Comparison of ENCODE assay signal across 15 cellular contexts in genomic region chr17:50076221-50076590, GRCh38. TPM values are rescaled to one million over a fixed set of nuclear protein-coding genes. Genes with fewer than 3 reads are reported as not detected.
DNase-seq lines count a peak whose midpoint lies in the region; ATAC-seq and TF ChIP-seq lines count a peak whose summit lies in the region.
"Had no signal": no experiment of that assay in that cellular context is flagged by ENCODE, and none has a peak within 500 bp of the region (broad histone marks: within the 10 kb centered on the region; RNA-seq: fewer than 3 reads in every experiment).

No MANE protein-coding gene starts in this region.

- intact Hi-C loops in Right ventricle myocardium superior (cut with DNase I): no loop called here
- intact Hi-C loops in heart right ventricle (cut with DNase I): no loop called here
- intact Hi-C loops in ascending aorta (cut with DNase I): no loop called here

- H3K4me3 Mint-ChIP-seq in natural killer cell treated with Interleukin-12 subunit alpha and Interleukin-12 subunit beta and Interleukin-15 and Interleukin-18, amount 100 ng/mL, for 72 hours: no peak overlapping the region
- H3K4me3 Mint-ChIP-seq: CD4-positive, CD25-positive, alpha-beta regulatory T cell; CD8-positive, alpha-beta memory T cell had no signal

- H3K27ac ChIP-seq in heart right ventricle: no peak overlapping the region
- H3K27ac ChIP-seq in HEK293 (ENCODE audit: extremely low read depth, low read depth, low read length): no peak overlapping the region
- peak overlapping the region; percentile 35 to 47 for H3K27ac ChIP-seq in ascending aorta
- peak overlapping the region; percentile 31 for H3K27ac ChIP-seq in stomach smooth muscle (ENCODE audit: low read length)

- no peaks in the 10 kb centered on the region for H3K4me1 Mint-ChIP-seq in natural killer cell treated with Interleukin-12 subunit alpha and Interleukin-12 subunit beta and Interleukin-15 and Interleukin-18, amount 100 ng/mL, for 72 hours (ENCODE audit: low read depth in 2 of 2)
- H3K4me1 Mint-ChIP-seq: CD8-positive, alpha-beta memory T cell had no signal

- H3K27me3 ChIP-seq in heart right ventricle (no peaks in the 10 kb centered on the region), ascending aorta (no peaks in the 10 kb centered on the region), stomach smooth muscle (ENCODE audit: control insufficient read depth in 1 of 2, insufficient read depth in 2 of 2, low read length in 2 of 2) (no peaks in the 10 kb centered on the region)
- H3K27me3 ChIP-seq: BE2C had no signal

- TF ChIP-seq CTCF in heart right ventricle (IDR thresholded peaks at IDR 0.05) (no peak), HEK293 (tag by site-specific recombination; IDR thresholded peaks at IDR 0.05) (no peak), ascending aorta (IDR thresholded peaks at IDR 0.05) (no peak)

- H3K9me3 Mint-ChIP-seq in natural killer cell treated with Interleukin-12 subunit alpha and Interleukin-12 subunit beta and Interleukin-15 and Interleukin-18, amount 100 ng/mL, for 72 hours: no peaks in the 10 kb centered on the region
- H3K9me3 Mint-ChIP-seq: CD4-positive, CD25-positive, alpha-beta regulatory T cell; CD8-positive, alpha-beta memory T cell had no signal

- H3K4me1 ChIP-seq in heart right ventricle (peaks cover 0 to 17% (median 3%) of the 10 kb centered on the region in 9 donors), HEK293 (ENCODE audit: control insufficient read depth, insufficient read depth, low read length) (no peaks in the 10 kb centered on the region), ascending aorta (peaks cover 0 to 7% of the 10 kb centered on the region in 2 donors), stomach smooth muscle (ENCODE audit: control insufficient read depth, insufficient read depth, low read length) (peaks cover 13% of the 10 kb centered on the region)
- H3K4me1 ChIP-seq: BE2C had no signal

- DNase-seq in Right ventricle myocardium superior: peak; percentile 20
- DNase-seq in heart right ventricle: no peak
- no peak for DNase-seq in ascending aorta (ENCODE audit: low spot score in 2 of 2)
- DNase-seq in OCI-M1 (lab: John Stamatoyannopoulos, UW): no peak
- no peak for DNase-seq in natural killer cell treated with Interleukin-12 subunit alpha and Interleukin-12 subunit beta and Interleukin-15 and Interleukin-18, amount 100 ng/mL, for 72 hours (ENCODE audit: low spot score)
- DNase-seq: C1 segment of cervical spinal cord; CD4-positive, CD25-positive, alpha-beta regulatory T cell; CD8-positive, alpha-beta memory T cell; GOT3; IMR-90 had no signal

- no peak overlapping the region for H3K27ac Mint-ChIP-seq in natural killer cell treated with Interleukin-12 subunit alpha and Interleukin-12 subunit beta and Interleukin-15 and Interleukin-18, amount 100 ng/mL, for 72 hours
- H3K27ac Mint-ChIP-seq: CD4-positive, CD25-positive, alpha-beta regulatory T cell had no signal

- ATAC-seq in Right ventricle myocardium superior (ENCODE audit: poor library complexity) (no peak), heart right ventricle (no peak), GM19324 (IDR thresholded peaks at IDR 0.05; ENCODE audit: low FRiP score, unreplicated experiment) (no peak)
- no peak for ATAC-seq in natural killer cell treated with Interleukin-12 subunit alpha and Interleukin-12 subunit beta and Interleukin-15 and Interleukin-18, amount 100 ng/mL, for 72 hours
- ATAC-seq: HCT116 had no signal

- no peak overlapping the region for H3K9ac ChIP-seq in stomach smooth muscle (ENCODE audit: low read length in 2 of 2)

- CTCF ChIA-PET in HEK293 (lab: Yijun Ruan, JAX): interaction anchor here (1.3 kb wide), 1 partner anchor 11 kb away, joined by 10 read pairs; no protein-coding TSS in a partner anchor

- WGBS in heart right ventricle, 2 donors: 94 to 95% methylated on average over 16 of the region's 16 CpGs

- POLR2A ChIA-PET in HEK293 (lab: Yijun Ruan, JAX): no interaction called here

- no peaks in the 10 kb centered on the region for H3K36me3 Mint-ChIP-seq in natural killer cell treated with Interleukin-12 subunit alpha and Interleukin-12 subunit beta and Interleukin-15 and Interleukin-18, amount 100 ng/mL, for 72 hours

- no peak overlapping the region for H3K4me3 ChIP-seq in heart right ventricle
- H3K4me3 ChIP-seq in HEK293 (ENCODE audit: low read depth, low read length): no peak overlapping the region
- H3K4me3 ChIP-seq in ascending aorta: no peak overlapping the region
- H3K4me3 ChIP-seq in stomach smooth muscle (ENCODE audit: low read length in 2 of 2): no peak overlapping the region

- no peaks in the 10 kb centered on the region for H3K27me3 Mint-ChIP-seq in natural killer cell treated with Interleukin-12 subunit alpha and Interleukin-12 subunit beta and Interleukin-15 and Interleukin-18, amount 100 ng/mL, for 72 hours
- H3K27me3 Mint-ChIP-seq: CD4-positive, CD25-positive, alpha-beta regulatory T cell had no signal

- H3K9me3 ChIP-seq in heart right ventricle (peaks cover 0 to 4% (median 0%) of the 10 kb centered on the region in 11 donors), HEK293 (ENCODE audit: control insufficient read depth, insufficient read depth, low read depth, low read length) (no peaks in the 10 kb centered on the region), ascending aorta (no peaks in the 10 kb centered on the region), stomach smooth muscle (ENCODE audit: control insufficient read depth in 2 of 2, low read length in 2 of 2) (no peaks in the 10 kb centered on the region)
- H3K9me3 ChIP-seq: BE2C had no signal

- H3K36me3 ChIP-seq in heart right ventricle (peaks cover 0 to 94% (median 38%) of the 10 kb centered on the region in 9 donors), HEK293 (ENCODE audit: control insufficient read depth in 2 of 2, insufficient read depth in 1 of 2, low read length in 2 of 2) (peaks cover 0 to 49% of the 10 kb centered on the region in 2 experiments; a peak in 1 of 3 replicates), ascending aorta (peaks cover 91 to 99% of the 10 kb centered on the region in 2 donors), stomach smooth muscle (ENCODE audit: control insufficient read depth in 2 of 2, insufficient read depth in 2 of 2, low read length in 2 of 2) (peaks cover 84 to 86% of the 10 kb centered on the region in 2 donors)
- H3K36me3 ChIP-seq: BE2C had no signal

TF ChIP-seq in HEK293, 187 proteins besides CTCF, POLR2A, EP300 and RAD21:
- TF ChIP-seq TCF7L2 (IDR thresholded peaks at IDR 0.05; ENCODE audit: borderline replicate concordance, low read depth, low read length): no peak
- TF ChIP-seq EGR2 (tag by site-specific recombination; IDR thresholded peaks at IDR 0.05; ENCODE audit: low read depth): peak; percentile 42

RNA-seq across cellular contexts. Expression of gene PDK2, which starts 18.9 kb away (rescaled TPM):
- total RNA-seq in Right ventricle myocardium superior: 250 TPM
- total RNA-seq in heart right ventricle: 100 to 1,000 TPM; 161 to 337 (median 231) TPM
- polyA plus RNA-seq in heart right ventricle: 100 to 1,000 TPM in 1 of 2 donors, 10 to 100 TPM in 1; 88.1 to 129 TPM
- total RNA-seq in ascending aorta: 73.5 TPM
- total RNA-seq in natural killer cell treated with Interleukin-12 subunit alpha and Interleukin-12 subunit beta and Interleukin-15 and Interleukin-18, amount 100 ng/mL, for 72 hours: 10 to 100 TPM; 11.8 to 13.7 TPM

RNA-seq across cellular contexts. Expression of gene ITGA3, which starts 20.3 kb away (rescaled TPM):
- total RNA-seq in Right ventricle myocardium superior (12.6 TPM), heart right ventricle (10 to 100 TPM; 12.5 to 44.2 (median 22.5) TPM), ascending aorta (222 TPM)
- 10 to 100 TPM; 26.1 to 39.9 TPM for polyA plus RNA-seq in heart right ventricle
- 10 to 100 TPM; 13.7 to 13.9 TPM for total RNA-seq in natural killer cell treated with Interleukin-12 subunit alpha and Interleukin-12 subunit beta and Interleukin-15 and Interleukin-18, amount 100 ng/mL, for 72 hours

RNA-seq across cellular contexts. Expression of gene SAMD14, which starts 53.8 kb away (rescaled TPM):
- total RNA-seq in Right ventricle myocardium superior: 0.78 TPM
- total RNA-seq in heart right ventricle: 1 to 10 TPM; 1.5 to 3.8 (median 1.9) TPM
- polyA plus RNA-seq in heart right ventricle: 1 to 10 TPM; 1.9 to 3.8 TPM
- total RNA-seq in ascending aorta: 3.2 TPM
- total RNA-seq in natural killer cell treated with Interleukin-12 subunit alpha and Interleukin-12 subunit beta and Interleukin-15 and Interleukin-18, amount 100 ng/mL, for 72 hours: 1 to 10 TPM; 2.6 to 5.0 TPM
- polyA plus RNA-seq: CD8-positive, alpha-beta memory T cell had no signal

Comparison
In these comparisons a context has a peak if more than half of its experiments do, and no peak if none do; other contexts are left out.
1. H3K27ac ChIP-seq: peak in ascending aorta (2 of 2) and stomach smooth muscle (single experiment); none in heart right ventricle (0 of 10) and HEK293 (single experiment).